ENCODE assay signal across 12 cellular contexts in genomic region chr9:75142208-75142607, GRCh38. TPM values are rescaled to one million over a fixed set of nuclear protein-coding genes. Genes with fewer than 3 reads are reported as not detected.
DNase-seq lines count a peak whose midpoint lies in the region; ATAC-seq and TF ChIP-seq lines count a peak whose summit lies in the region.
"Had no signal": no experiment of that assay in that cellular context is flagged by ENCODE, and none has a peak within 500 bp of the region (broad histone marks: within the 10 kb centered on the region; RNA-seq: fewer than 3 reads in every experiment).

No MANE protein-coding gene starts in this region.

- no peaks in the 10 kb centered on the region for H3K27me3 Mint-ChIP-seq in CD8-positive, alpha-beta T cell (ENCODE audit: low read depth)
- H3K27me3 Mint-ChIP-seq in T-helper 1 cell treated with Interleukin-12 subunit alpha and Interleukin-12 subunit beta and Interleukin-4 antibody, amounts not matched to agents 30 μg/mL and 1 μg/mL, for 36 hours (ENCODE audit: low read depth) = no peaks in the 10 kb centered on the region
- H3K27me3 Mint-ChIP-seq in endothelial cell (ENCODE audit: unreplicated experiment) = no peaks in the 10 kb centered on the region

- CTCF ChIA-PET in CD8-positive, alpha-beta T cell (lab: Charles Lee) = interaction anchor here (0.6 to 3.4 kb wide), 6 partner anchors 10 to 187 kb away, joined by 3 to 11 read pairs (median 4); partner anchors contain the start of genes NMRK1 and OSTF1

- ATAC-seq in CD8-positive, alpha-beta T cell = peak; percentile 14
- ATAC-seq in HG03097 (IDR thresholded peaks at IDR 0.05; ENCODE audit: low FRiP score, unreplicated experiment) (peak; percentile 86), left lobe of liver (peak; percentile 40)
- ATAC-seq: sciatic nerve had no signal

- POLR2A ChIA-PET in CD8-positive, alpha-beta T cell (lab: Charles Lee) = interaction anchor here (0.8 to 1.7 kb wide), 5 partner anchors 37 to 56 kb away, joined by 3 to 7 read pairs (median 3); partner anchors contain the start of genes NMRK1 and OSTF1

- H3K27me3 ChIP-seq in CD8-positive, alpha-beta T cell (ENCODE audit: insufficient read depth, low read length) = no peaks in the 10 kb centered on the region
- no peaks in the 10 kb centered on the region for H3K27me3 ChIP-seq in sigmoid colon

- H3K36me3 ChIP-seq in CD8-positive, alpha-beta T cell (ENCODE audit: insufficient read depth, low read length) = peaks cover 5% of the 10 kb centered on the region
- peaks cover 0 to 62% (median 4%) of the 10 kb centered on the region in 4 donors for H3K36me3 ChIP-seq in sigmoid colon

- peaks cover 14% of the 10 kb centered on the region for H3K9me3 Mint-ChIP-seq in CD8-positive, alpha-beta T cell
- peaks cover 33% of the 10 kb centered on the region for H3K9me3 Mint-ChIP-seq in T-helper 1 cell treated with Interleukin-12 subunit alpha and Interleukin-12 subunit beta and Interleukin-4 antibody, amounts not matched to agents 30 μg/mL and 1 μg/mL, for 36 hours
- H3K9me3 Mint-ChIP-seq in endothelial cell (ENCODE audit: unreplicated experiment) = peaks cover 10% of the 10 kb centered on the region

- peaks cover 68% of the 10 kb centered on the region for H3K36me3 Mint-ChIP-seq in CD8-positive, alpha-beta T cell
- H3K36me3 Mint-ChIP-seq in T-helper 1 cell treated with Interleukin-12 subunit alpha and Interleukin-12 subunit beta and Interleukin-4 antibody, amounts not matched to agents 30 μg/mL and 1 μg/mL, for 36 hours (ENCODE audit: low read depth) = peaks cover 77% of the 10 kb centered on the region
- H3K36me3 Mint-ChIP-seq in endothelial cell (ENCODE audit: low read depth, unreplicated experiment) = peaks cover 55% of the 10 kb centered on the region

- TF ChIP-seq POLR2A in sigmoid colon (IDR thresholded peaks at IDR 0.05) = no peak

- no peak overlapping the region for H3K4me3 ChIP-seq in CD8-positive, alpha-beta T cell (ENCODE audit: low read depth, low read length)
- H3K4me3 ChIP-seq in sigmoid colon = no peak overlapping the region

- no peak for TF ChIP-seq EP300 in sigmoid colon (IDR thresholded peaks at IDR 0.05)

- H3K27ac ChIP-seq in CD8-positive, alpha-beta T cell (ENCODE audit: low read depth, low read length) = no peak overlapping the region
- no peak overlapping the region for H3K27ac ChIP-seq in sigmoid colon

- peak overlapping the region; percentile 35 for H3K4me3 Mint-ChIP-seq in CD8-positive, alpha-beta T cell
- no peak overlapping the region for H3K4me3 Mint-ChIP-seq in T-helper 1 cell treated with Interleukin-12 subunit alpha and Interleukin-12 subunit beta and Interleukin-4 antibody, amounts not matched to agents 30 μg/mL and 1 μg/mL, for 36 hours
- no peak overlapping the region for H3K4me3 Mint-ChIP-seq in endothelial cell (ENCODE audit: unreplicated experiment)
- H3K4me3 Mint-ChIP-seq: activated T-cell treated with anti-CD3 and anti-CD28 coated beads, Interleukin-2, amount 50 U/mL, for 4 hours had no signal

- intact Hi-C loops in CD8-positive, alpha-beta T cell (cut with DNase I, micrococcal nuclease) = loop anchor here in 1 of 2 experiments (10.0 kb wide), 2 partner anchors 187 to 883 kb away; partner anchors contain the start of gene C9orf40
- intact Hi-C loops in sigmoid colon (cut with DNase I) = no loop called here

- peaks cover 59% of the 10 kb centered on the region for H3K4me1 ChIP-seq in CD8-positive, alpha-beta T cell (ENCODE audit: insufficient read depth, low read length)
- no peaks in the 10 kb centered on the region for H3K4me1 ChIP-seq in sigmoid colon

- WGBS in sigmoid colon, 2 donors = 36 to 81% methylated on average over 2 of the region's 2 CpGs

- TF ChIP-seq CTCF in CD8-positive, alpha-beta T cell (IDR thresholded peaks at IDR 0.05) = no peak
- TF ChIP-seq CTCF in sigmoid colon (IDR thresholded peaks at IDR 0.05) (no peak), endothelial cell (IDR thresholded peaks at IDR 0.05; ENCODE audit: unreplicated experiment) (no peak)

- peak overlapping the region; percentile 86 for H3K27ac Mint-ChIP-seq in CD8-positive, alpha-beta T cell
- peak overlapping the region; percentile 83 for H3K27ac Mint-ChIP-seq in T-helper 1 cell treated with Interleukin-12 subunit alpha and Interleukin-12 subunit beta and Interleukin-4 antibody, amounts not matched to agents 30 μg/mL and 1 μg/mL, for 36 hours
- no peak overlapping the region for H3K27ac Mint-ChIP-seq in endothelial cell (ENCODE audit: unreplicated experiment)

- H3K9me3 ChIP-seq in CD8-positive, alpha-beta T cell (ENCODE audit: low read length) = no peaks in the 10 kb centered on the region
- no peaks in the 10 kb centered on the region for H3K9me3 ChIP-seq in sigmoid colon

- peaks cover 85% of the 10 kb centered on the region for H3K4me1 Mint-ChIP-seq in CD8-positive, alpha-beta T cell (ENCODE audit: low read depth)
- peaks cover 55% of the 10 kb centered on the region for H3K4me1 Mint-ChIP-seq in T-helper 1 cell treated with Interleukin-12 subunit alpha and Interleukin-12 subunit beta and Interleukin-4 antibody, amounts not matched to agents 30 μg/mL and 1 μg/mL, for 36 hours (ENCODE audit: low read depth)
- peaks cover 7% of the 10 kb centered on the region for H3K4me1 Mint-ChIP-seq in endothelial cell (ENCODE audit: unreplicated experiment)

- DNase-seq in CD8-positive, alpha-beta T cell = no peak
- DNase-seq in left lobe of liver (ENCODE audit: low spot score) (no peak), sigmoid colon (no peak), endothelial cell (ENCODE audit: low spot score) (no peak), ureter (ENCODE audit: low spot score) (no peak), NAMALWA (ENCODE audit: low spot score) (no peak)
- DNase-seq: activated T-cell treated with anti-CD3 and anti-CD28 coated beads, Interleukin-2, amount 50 U/mL, for 4 hours; caudate nucleus; COR-L47 had no signal

RNA-seq across cellular contexts. Expression of gene OSTF1, which starts 53.9 kb away (rescaled TPM):
- total RNA-seq in CD8-positive, alpha-beta T cell = 10 to 100 TPM; 29.1 to 30.3 TPM
- 25.7 TPM for total RNA-seq in left lobe of liver
- total RNA-seq in sigmoid colon = 10 to 100 TPM; 11.0 to 20.7 (median 17.2) TPM
- 100 to 1,000 TPM in 1 of 3 donors, 10 to 100 TPM in 2; 55.1 to 105 (median 66.1) TPM for polyA plus RNA-seq in sigmoid colon
- total RNA-seq in endothelial cell (ENCODE audit: unreplicated experiment) = 51.4 TPM
- total RNA-seq in ureter = 49.7 TPM

RNA-seq across cellular contexts. Expression of gene NMRK1, which starts 54.3 kb away (rescaled TPM):
- total RNA-seq in CD8-positive, alpha-beta T cell = 10 to 100 TPM; 35.8 to 37.2 TPM
- total RNA-seq in left lobe of liver (32.9 TPM), sigmoid colon (10 to 100 TPM in 2 of 4 donors, 1 to 10 TPM in 2; 5.6 to 27.5 (median 10.3) TPM), endothelial cell (ENCODE audit: unreplicated experiment) (58.2 TPM), ureter (42.2 TPM)
- 10 to 100 TPM; 21.0 to 53.9 (median 38.4) TPM for polyA plus RNA-seq in sigmoid colon

Comparison
In these comparisons a context has a peak if more than half of its experiments do, and no peak if none do; other contexts are left out.
1. ATAC-seq: peak in every context shown above with its lines; median percentile 86 in HG03097; 40 in left lobe of liver; 14 in CD8-positive, alpha-beta T cell.